Comparison of ENCODE assay signal across 17 cellular contexts in genomic region chr18:41456791-41457190, GRCh38.
DNase-seq lines count a peak whose midpoint lies in the region; TF ChIP-seq lines count a peak whose summit lies in the region.
"Had no signal": no experiment of that assay in that cellular context is flagged by ENCODE, and none has a peak within 500 bp of the region (broad histone marks: within the 10 kb centered on the region; RNA-seq: fewer than 3 reads in every experiment).

No MANE protein-coding gene starts in this region.

- H3K9ac ChIP-seq in OCI-LY3 (ENCODE audit: low read length), result no peak overlapping the region

- no peaks in the 10 kb centered on the region for H4K20me1 ChIP-seq in OCI-LY3 (ENCODE audit: insufficient read depth, low read length)
- no peaks in the 10 kb centered on the region for H4K20me1 ChIP-seq in osteoblast (ENCODE audit: insufficient read depth, low read length)

- peaks cover 9% of the 10 kb centered on the region for H3K4me1 Mint-ChIP-seq in chondrocyte (ENCODE audit: low read depth)
- H3K4me1 Mint-ChIP-seq in activated T-cell treated with anti-CD3 and anti-CD28 coated beads, Interleukin-2, amount 50 U/mL, for 24 hours (ENCODE audit: low read depth), result no peaks in the 10 kb centered on the region
- H3K4me1 Mint-ChIP-seq: B cell; CD4-positive, alpha-beta memory T cell had no signal

- no peaks in the 10 kb centered on the region for H3K79me2 ChIP-seq in OCI-LY3 (ENCODE audit: low read length)
- no peaks in the 10 kb centered on the region for H3K79me2 ChIP-seq in osteoblast (ENCODE audit: insufficient read depth, low read length)

- H3K27ac ChIP-seq in OCI-LY3 (ENCODE audit: low read length) (peak overlapping the region; percentile 20), osteoblast (ENCODE audit: low read depth, low read length) (no peak overlapping the region)

- DNase-seq in ELR (ENCODE audit: low read depth) (peak; percentile 51), chondrocyte (ENCODE audit: low spot score) (no peak), osteoblast (ENCODE audit: insufficient read length, low spot score, missing footprints) (peak; percentile 3), NCI-H524 treated with DMSO at 0.1 percent for 48 hours (lab: John Stamatoyannopoulos, UW) (no peak), activated T-cell treated with anti-CD3 and anti-CD28 coated beads for 4 hours (no peak)
- DNase-seq in stimulated activated CD8-positive, alpha-beta memory T cell treated with anti-CD3 and anti-CD28 coated beads, Interleukin-4, amount 100 ng/mL, for 48 hours, result no peak
- no peak for DNase-seq in activated T-cell treated with anti-CD3 and anti-CD28 coated beads, Interleukin-2, amount 50 U/mL, for 24 hours
- DNase-seq: ACHN; C1 segment of cervical spinal cord; CD4-positive, alpha-beta memory T cell; COR-L47; DND-41; GF-D8; HCEC 1CT; HFFc6 had no signal

- H3K4me1 ChIP-seq in OCI-LY3 (ENCODE audit: low read length), result peaks cover 18% of the 10 kb centered on the region
- H3K4me1 ChIP-seq in osteoblast (ENCODE audit: insufficient read depth, low read length), result no peaks in the 10 kb centered on the region

- TF ChIP-seq CTCF in OCI-LY3 (IDR thresholded peaks at IDR 0.05; ENCODE audit: low read depth, low read length), result no peak
- no peak for TF ChIP-seq CTCF in chondrocyte (IDR thresholded peaks at IDR 0.05)
- TF ChIP-seq CTCF in osteoblast (IDR thresholded peaks at IDR 0.05; ENCODE audit: extremely low read depth, low read depth, low read length), result no peak

- H3K27me3 Mint-ChIP-seq in chondrocyte (ENCODE audit: low read depth), result no peaks in the 10 kb centered on the region
- H3K27me3 Mint-ChIP-seq in activated T-cell treated with anti-CD3 and anti-CD28 coated beads, Interleukin-2, amount 50 U/mL, for 24 hours, result no peaks in the 10 kb centered on the region
- H3K27me3 Mint-ChIP-seq: B cell; CD4-positive, alpha-beta memory T cell had no signal

- H3K36me3 Mint-ChIP-seq in chondrocyte (ENCODE audit: low read depth), result no peaks in the 10 kb centered on the region
- H3K36me3 Mint-ChIP-seq in activated T-cell treated with anti-CD3 and anti-CD28 coated beads, Interleukin-2, amount 50 U/mL, for 24 hours (ENCODE audit: low read depth), result no peaks in the 10 kb centered on the region
- H3K36me3 Mint-ChIP-seq: CD4-positive, alpha-beta memory T cell had no signal

- peak overlapping the region; percentile 42 for H3K27ac Mint-ChIP-seq in chondrocyte (ENCODE audit: unreplicated experiment)
- H3K27ac Mint-ChIP-seq in activated T-cell treated with anti-CD3 and anti-CD28 coated beads, Interleukin-2, amount 50 U/mL, for 24 hours, result no peak overlapping the region
- H3K27ac Mint-ChIP-seq: B cell; CD4-positive, alpha-beta memory T cell; HFFc6 had no signal

- no peaks in the 10 kb centered on the region for H3K9me3 ChIP-seq in OCI-LY3 (ENCODE audit: insufficient read depth, low read length)
- H3K9me3 ChIP-seq in osteoblast (ENCODE audit: low read depth, low read length), result no peaks in the 10 kb centered on the region

- no peak overlapping the region for H3K4me3 Mint-ChIP-seq in chondrocyte (ENCODE audit: unreplicated experiment)
- no peak overlapping the region for H3K4me3 Mint-ChIP-seq in activated T-cell treated with anti-CD3 and anti-CD28 coated beads, Interleukin-2, amount 50 U/mL, for 24 hours
- H3K4me3 Mint-ChIP-seq: B cell; CD4-positive, alpha-beta memory T cell; HFFc6 had no signal

- H3K4me3 ChIP-seq in OCI-LY3 (ENCODE audit: low read length), result peak overlapping the region; percentile 7; the same call in 1 of the 2 replicates
- no peak overlapping the region for H3K4me3 ChIP-seq in osteoblast (ENCODE audit: insufficient read depth, low read length)

- H3K36me3 ChIP-seq in OCI-LY3 (replicated peaks; ENCODE audit: low read depth, low read length) (no peaks in the 10 kb centered on the region), osteoblast (ENCODE audit: insufficient read depth, low read length) (no peaks in the 10 kb centered on the region)

- H3K4me2 ChIP-seq in OCI-LY3 (ENCODE audit: low read length) (peak overlapping the region; percentile 51), osteoblast (ENCODE audit: insufficient read depth, low read length) (no peak overlapping the region)

- peaks cover 14% of the 10 kb centered on the region for H3K9me3 Mint-ChIP-seq in chondrocyte (ENCODE audit: low read depth)
- peaks cover 9% of the 10 kb centered on the region for H3K9me3 Mint-ChIP-seq in activated T-cell treated with anti-CD3 and anti-CD28 coated beads, Interleukin-2, amount 50 U/mL, for 24 hours
- H3K9me3 Mint-ChIP-seq: HFFc6 had no signal

- no peaks in the 10 kb centered on the region for H3K27me3 ChIP-seq in OCI-LY3 (ENCODE audit: low read depth, low read length)
- no peaks in the 10 kb centered on the region for H3K27me3 ChIP-seq in osteoblast (ENCODE audit: insufficient read depth, low read length)

- H2AFZ ChIP-seq in OCI-LY3 (ENCODE audit: low read depth, low read length) (peak overlapping the region; percentile 30; the same call in 1 of the 2 replicates), osteoblast (ENCODE audit: low read length) (no peak overlapping the region)

Comparison
In these comparisons a context has a peak if more than half of its experiments do, and no peak if none do; other contexts are left out.
1. DNase-seq: peak in ELR (single experiment) and osteoblast (single experiment); none in chondrocyte (single experiment), stimulated activated CD8-positive, alpha-beta memory T cell treated with anti-CD3 and anti-CD28 coated beads, Interleukin-4, amount 100 ng/mL, for 48 hours (single experiment), NCI-H524 treated with DMSO at 0.1 percent for 48 hours (single experiment), activated T-cell treated with anti-CD3 and anti-CD28 coated beads for 4 hours (single experiment) and activated T-cell treated with anti-CD3 and anti-CD28 coated beads, Interleukin-2, amount 50 U/mL, for 24 hours (single experiment).